In the genomic region with DNA sequence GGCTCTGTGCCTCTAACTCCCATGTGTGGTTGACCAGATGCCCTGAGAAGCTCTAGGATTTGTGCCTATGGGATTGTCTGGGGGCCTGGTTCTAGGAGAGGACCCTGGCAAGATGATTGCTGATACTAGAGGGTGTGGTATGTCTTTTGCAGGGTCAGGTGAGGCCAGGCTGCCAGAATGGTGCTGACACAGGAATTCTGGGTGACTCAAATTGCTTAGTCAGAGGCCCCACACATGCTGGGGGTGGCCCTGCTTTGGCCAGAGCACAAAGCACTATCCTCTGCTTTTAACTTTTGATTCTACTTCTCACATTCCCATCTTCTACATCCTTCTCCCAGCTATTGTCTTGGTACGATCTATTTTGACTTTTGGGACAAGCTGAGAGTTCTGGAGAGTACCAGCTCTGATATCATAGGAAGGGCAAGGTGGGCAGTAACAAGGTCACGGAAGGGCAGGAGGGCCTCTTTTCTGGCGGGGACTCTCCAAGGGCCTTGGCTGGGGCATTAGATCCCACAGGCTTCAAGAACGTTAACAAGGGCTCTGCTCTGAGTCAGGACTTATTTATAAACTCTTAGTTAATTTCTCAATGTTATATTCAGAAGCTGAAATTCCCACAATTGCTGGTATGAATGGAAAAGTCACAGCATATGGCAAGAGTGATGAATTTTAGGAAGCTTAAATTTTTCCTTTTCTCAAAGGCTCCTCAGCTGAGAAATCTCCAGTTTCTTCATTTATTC, we compare ENCODE assay signal across 13 cellular contexts.
DNase-seq lines count a peak whose midpoint lies in the region; ATAC-seq and TF ChIP-seq lines count a peak whose summit lies in the region.
"Had no signal": no experiment of that assay in that cellular context is flagged by ENCODE, and none has a peak within 500 bp of the region (broad histone marks: within the 10 kb centered on the region; RNA-seq: fewer than 3 reads in every experiment).

No MANE protein-coding gene starts in this region.

- H3K18ac ChIP-seq in IMR-90 (ENCODE audit: low read depth, low read length) = no peak overlapping the region
- no peak overlapping the region for H3K18ac ChIP-seq in mesenchymal stem cell (ENCODE audit: low read depth in 1 of 2, low read length in 2 of 2)

- dilution Hi-C loops in IMR-90 (cut with HindIII; ENCODE audit: low sequenced_read_pairs, unreplicated experiment) = no loop called here

- H3K14ac ChIP-seq in IMR-90 (replicated peaks; ENCODE audit: low read depth, low read length) (no peak overlapping the region), mesenchymal stem cell (ENCODE audit: low read length in 2 of 2) (no peak overlapping the region)

- peaks cover 6% of the 10 kb centered on the region for H3K9me3 Mint-ChIP-seq in endodermal cell

- no peak overlapping the region for H2BK120ac ChIP-seq in IMR-90 (ENCODE audit: low read depth, low read length)
- no peak overlapping the region for H2BK120ac ChIP-seq in mesenchymal stem cell (ENCODE audit: low read depth, low read length)

- WGBS in IMR-90 (ENCODE audit: extremely low coverage in 2 of 2, insufficient read length in 1 of 2), 2 experiments = no CpG with 5 or more reads among the region's 4 CpGs
- 87% methylated on average over 2 of the region's 4 CpGs for WGBS in mesenchymal stem cell
- WGBS in endodermal cell (ENCODE audit: insufficient coverage in 1 of 2, insufficient read length in 1 of 2), 2 experiments = 91 to 100% methylated on average over 2 to 4 of the region's 4 CpGs

- peaks cover 38% of the 10 kb centered on the region for H3K36me3 Mint-ChIP-seq in endodermal cell (ENCODE audit: low read depth)

- POLR2A ChIA-PET in IMR-90 (lab: Charles Lee; ENCODE audit: unreplicated experiment) = no interaction called here

- TF ChIP-seq POLR2A in IMR-90 (IDR thresholded peaks at IDR 0.05; ENCODE audit: low read depth, low read length) = no peak

- no peak overlapping the region for H3K56ac ChIP-seq in IMR-90 (ENCODE audit: extremely low read depth, insufficient read depth, low read length)

- no peak overlapping the region for H3K9ac ChIP-seq in IMR-90 (ENCODE audit: low read depth, low read length)
- H3K9ac ChIP-seq in mesenchymal stem cell (ENCODE audit: low read length) = peak overlapping the region; percentile 74
- no peak overlapping the region for H3K9ac ChIP-seq in endodermal cell (ENCODE audit: extremely low read depth, low read length, poor library complexity, severe bottlenecking)

- DNase-seq in Daoy (ENCODE audit: low read depth) (peak; percentile 19), IMR-90 (peak; percentile 22), astrocyte of the hippocampus (ENCODE audit: low read depth, low spot score) (peak; percentile 24), mesenchymal stem cell (no peak), endodermal cell (no peak), NCI-H1105 treated with DMSO at 0.1 percent for 48 hours (lab: John Stamatoyannopoulos, UW) (no peak), KG1 (lab: John Stamatoyannopoulos, UW) (no peak), kidney glomerular epithelial cell (lab: John Stamatoyannopoulos, UW) (no peak)
- DNase-seq: activated CD4-positive, alpha-beta T cell treated with anti-CD3 and anti-CD28 coated beads for 1 hour; activated T-cell treated with anti-CD3 and anti-CD28 coated beads, Interleukin-2, amount 50 U/mL, for 48 hours; H7 had no signal

- BruUV-seq in IMR-90 (replicated peaks; lab: Mats Ljungman, UMichigan) = no TSS peak

- H2AK5ac ChIP-seq in IMR-90 (ENCODE audit: low read depth, low read length) (no peak overlapping the region), mesenchymal stem cell (ENCODE audit: low read length, severe bottlenecking) (no peak overlapping the region)

- H2BK20ac ChIP-seq in IMR-90 (ENCODE audit: low read depth, low read length) = no peak overlapping the region

- no peak overlapping the region for H3K4me3 Mint-ChIP-seq in endodermal cell

- H2BK5ac ChIP-seq in IMR-90 (ENCODE audit: low read depth, low read length, poor library complexity, severe bottlenecking) (no peak overlapping the region), mesenchymal stem cell (ENCODE audit: low read depth, low read length, poor library complexity, severe bottlenecking) (no peak overlapping the region)

- no peak overlapping the region for H3K27ac Mint-ChIP-seq in endodermal cell

- no peak for ATAC-seq in IMR-90 (ENCODE audit: low read depth)

- TF ChIP-seq RAD21 in IMR-90 (IDR thresholded peaks at IDR 0.05; ENCODE audit: low read length) = no peak

- H3K4me2 ChIP-seq in IMR-90 (ENCODE audit: low read depth, low read length) (no peak overlapping the region; the same call in 1 of the 2 replicates), mesenchymal stem cell (ENCODE audit: low read length, poor library complexity, severe bottlenecking) (no peak overlapping the region)

- H3K36me3 ChIP-seq in IMR-90 (ENCODE audit: control insufficient read depth, insufficient read depth, low read length) (no peaks in the 10 kb centered on the region), mesenchymal stem cell (ENCODE audit: control insufficient read depth in 1 of 2, insufficient read depth in 2 of 2, low read depth in 1 of 2, low read length in 2 of 2) (no peaks in the 10 kb centered on the region), endodermal cell (ENCODE audit: control insufficient read depth, insufficient read depth, low read length) (no peaks in the 10 kb centered on the region)
- H3K36me3 ChIP-seq: vagina had no signal

- no peak overlapping the region for H4K5ac ChIP-seq in IMR-90 (ENCODE audit: low read depth, low read length)

- H2AFZ ChIP-seq in IMR-90 (replicated peaks; ENCODE audit: low read length, poor library complexity) = no peak overlapping the region
- no peak overlapping the region for H2AFZ ChIP-seq in mesenchymal stem cell (ENCODE audit: low read depth, low read length)

- H3K79me1 ChIP-seq in IMR-90 (ENCODE audit: low read depth in 1 of 2, low read length in 2 of 2) (no peaks in the 10 kb centered on the region), mesenchymal stem cell (replicated peaks; ENCODE audit: low read length, poor library complexity, severe bottlenecking) (no peaks in the 10 kb centered on the region)

- no peak for TF ChIP-seq CTCF in IMR-90 (conservative IDR thresholded peaks at IDR 0.05; ENCODE audit: low read depth, low read length)
- no peak for TF ChIP-seq CTCF in endodermal cell (conservative IDR thresholded peaks at IDR 0.05)

- H3K4me1 ChIP-seq in IMR-90 (ENCODE audit: control insufficient read depth, insufficient read depth, low read length) (peaks cover 2% of the 10 kb centered on the region; the same call in 1 of the 2 replicates), mesenchymal stem cell (ENCODE audit: control insufficient read depth, insufficient read depth, low read depth, low read length) (peaks cover 2% of the 10 kb centered on the region), endodermal cell (ENCODE audit: control insufficient read depth, insufficient read depth, low read length) (no peaks in the 10 kb centered on the region)
- H3K4me1 ChIP-seq: vagina had no signal

- H3K23ac ChIP-seq in IMR-90 (ENCODE audit: low read depth, low read length) (no peak overlapping the region), mesenchymal stem cell (ENCODE audit: low read length in 2 of 2) (no peak overlapping the region)

- H3K27ac ChIP-seq in IMR-90 (ENCODE audit: insufficient read depth, low read length) (no peak overlapping the region), mesenchymal stem cell (ENCODE audit: low read length, poor library complexity, severe bottlenecking) (no peak overlapping the region), endodermal cell (ENCODE audit: low read depth, low read length) (no peak overlapping the region)
- H3K27ac ChIP-seq: C4-2B, vagina had no signal

- H2BK15ac ChIP-seq in IMR-90 (ENCODE audit: low read depth, low read length) (no peak overlapping the region), mesenchymal stem cell (ENCODE audit: low read depth, poor library complexity, severe bottlenecking) (no peak overlapping the region)

- H2BK12ac ChIP-seq in mesenchymal stem cell (ENCODE audit: low read length in 2 of 2) = no peak overlapping the region

- CTCF ChIA-PET in IMR-90 (lab: Yijun Ruan, JAX) = no interaction called here

- H3K4me3 ChIP-seq in IMR-90 (ENCODE audit: insufficient read depth, low read depth, low read length) = no peak overlapping the region
- H3K4me3 ChIP-seq in mesenchymal stem cell (ENCODE audit: insufficient read depth in 1 of 2, low read depth in 1 of 2, low read length in 2 of 2) = no peak overlapping the region
- H3K4me3 ChIP-seq in endodermal cell (ENCODE audit: low read length) = no peak overlapping the region
- H3K4me3 ChIP-seq: vagina had no signal

- H4K8ac ChIP-seq in IMR-90 (ENCODE audit: low read depth in 2 of 2, low read length in 2 of 2) = no peak overlapping the region
- H4K8ac ChIP-seq in mesenchymal stem cell (ENCODE audit: low read length) = no peak overlapping the region

- H3K9me3 ChIP-seq in IMR-90 (ENCODE audit: control insufficient read depth, insufficient read depth, low read length) = no peaks in the 10 kb centered on the region
- no peaks in the 10 kb centered on the region for H3K9me3 ChIP-seq in mesenchymal stem cell (ENCODE audit: control insufficient read depth, low read length)
- peaks cover 13% of the 10 kb centered on the region for H3K9me3 ChIP-seq in endodermal cell (ENCODE audit: control insufficient read depth, low read length)
- H3K9me3 ChIP-seq: vagina had no signal

- no peak overlapping the region for H2AK9ac ChIP-seq in IMR-90 (replicated peaks; ENCODE audit: low read depth, low read length, poor library complexity)

- intact Hi-C loops in IMR-90 (cut with micrococcal nuclease) = no loop called here

- H3K4ac ChIP-seq in IMR-90 (ENCODE audit: low read depth, low read length) = no peak overlapping the region
- no peak overlapping the region for H3K4ac ChIP-seq in mesenchymal stem cell (ENCODE audit: low read depth in 1 of 2, low read length in 2 of 2)

- H3K27me3 ChIP-seq in IMR-90 (ENCODE audit: control insufficient read depth, insufficient read depth, low read length) = no peaks in the 10 kb centered on the region
- no peaks in the 10 kb centered on the region for H3K27me3 ChIP-seq in mesenchymal stem cell (ENCODE audit: control insufficient read depth in 1 of 2, insufficient read depth in 1 of 2, low read length in 2 of 2)
- H3K27me3 ChIP-seq in endodermal cell (ENCODE audit: control insufficient read depth, insufficient read depth, low read length, poor library complexity, severe bottlenecking) = no peaks in the 10 kb centered on the region
- H3K27me3 ChIP-seq: vagina had no signal

- peaks cover 4% of the 10 kb centered on the region for H3K4me1 Mint-ChIP-seq in endodermal cell

- no peaks in the 10 kb centered on the region for H4K20me1 ChIP-seq in IMR-90 (ENCODE audit: insufficient read depth, low read length)

- H3K9me1 ChIP-seq in IMR-90 (ENCODE audit: insufficient read depth, low read length) = no peaks in the 10 kb centered on the region

- in situ Hi-C loops in IMR-90 (cut with MboI; ENCODE audit: low sequenced_read_pairs) = no loop called here

- H4K91ac ChIP-seq in IMR-90 (ENCODE audit: insufficient read depth, low read depth, low read length) (no peak overlapping the region), mesenchymal stem cell (ENCODE audit: low read length) (no peak overlapping the region)

- H3K27me3 Mint-ChIP-seq in endodermal cell (ENCODE audit: insufficient read depth) = no peaks in the 10 kb centered on the region

TF ChIP-seq in IMR-90, 13 proteins besides CTCF, POLR2A, EP300 and RAD21:
- TF ChIP-seq BHLHE40 (IDR thresholded peaks at IDR 0.05; ENCODE audit: low read depth, low read length) (no peak), MAFK (IDR thresholded peaks at IDR 0.05; ENCODE audit: low read depth, low read length) (peak; percentile 27; the same call in 1 of the 2 replicates)
TF ChIP-seq in IMR-90: peak in this region for 1.

Comparison
In these comparisons a context has a peak if more than half of its experiments do, and no peak if none do; other contexts are left out.
1. DNase-seq: peak in Daoy (single experiment), IMR-90 (single experiment) and astrocyte of the hippocampus (single experiment); none in mesenchymal stem cell (single experiment), endodermal cell (single experiment), NCI-H1105 treated with DMSO at 0.1 percent for 48 hours (single experiment), KG1 (single experiment) and kidney glomerular epithelial cell (single experiment).